ENCODE assay signal across 12 cellular contexts in the genomic region with DNA sequence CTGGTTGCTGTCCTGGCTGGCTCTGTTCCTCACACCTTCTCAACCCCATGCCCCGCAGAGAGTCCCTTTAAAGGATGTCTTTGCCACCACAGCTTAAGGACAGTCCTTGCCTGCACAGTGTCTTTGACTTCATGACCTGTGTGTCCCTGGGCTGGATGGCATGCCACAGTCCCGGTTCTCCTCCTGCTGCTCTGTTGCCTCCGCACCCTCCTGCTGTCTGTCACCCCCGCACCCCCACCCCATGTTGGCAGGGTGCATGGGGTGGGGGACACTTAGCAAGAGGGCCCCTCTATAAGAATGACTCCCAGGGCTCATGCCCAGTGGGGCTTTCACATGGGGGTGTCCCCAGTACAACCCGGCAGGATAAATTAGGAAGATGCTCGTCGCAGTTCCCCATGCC. TPM values are rescaled to one million over a fixed set of nuclear protein-coding genes. Genes with fewer than 3 reads are reported as not detected.
A peak's percentile ranks its signal among the peaks of the same experiment; 100 is the strongest.
DNase-seq lines count a peak whose midpoint lies in the region; FAIRE-seq and TF ChIP-seq lines count a peak whose summit lies in the region.
"Had no signal": no experiment of that assay in that cellular context is flagged by ENCODE, and none has a peak within 500 bp of the region (broad histone marks: within the 10 kb centered on the region; RNA-seq: fewer than 3 reads in every experiment).

No MANE protein-coding gene starts in this region.

- H3K27me3 ChIP-seq in astrocyte (ENCODE audit: insufficient read depth, low read length) (no peaks in the 10 kb centered on the region), neuronal stem cell (ENCODE audit: control insufficient read depth in 3 of 3, insufficient read depth in 3 of 3, low read depth in 1 of 3, low read length in 3 of 3) (peaks cover 0 to 6% (median 0%) of the 10 kb centered on the region in 3 experiments)

- no peak overlapping the region for H4K91ac ChIP-seq in neuronal stem cell (ENCODE audit: low read depth, low read length, poor library complexity)

- H3K4me3 ChIP-seq in astrocyte (ENCODE audit: insufficient read depth, low read depth, low read length) (no peak overlapping the region), neuronal stem cell (ENCODE audit: low read length in 2 of 2) (no peak overlapping the region)

- H3K4ac ChIP-seq in neuronal stem cell (ENCODE audit: low read length): no peak overlapping the region

- H3K4me1 ChIP-seq in astrocyte (ENCODE audit: insufficient read depth, low read length) (peaks cover 12% of the 10 kb centered on the region), neuronal stem cell (ENCODE audit: control insufficient read depth in 2 of 2, insufficient read depth in 1 of 2, low read depth in 1 of 2, low read length in 2 of 2) (peaks cover 0 to 4% of the 10 kb centered on the region in 2 donors)
- H3K4me1 ChIP-seq: Caco-2 had no signal

- H3K36me3 Mint-ChIP-seq in IgD-negative memory B cell (peaks cover 1% of the 10 kb centered on the region), astrocyte (ENCODE audit: low read depth, unreplicated experiment) (no peaks in the 10 kb centered on the region), type B pancreatic cell (no peaks in the 10 kb centered on the region)
- H3K36me3 Mint-ChIP-seq: CD14-positive monocyte; CD8-positive, alpha-beta T cell had no signal

- no peak overlapping the region for H4K8ac ChIP-seq in neuronal stem cell (ENCODE audit: low read depth, low read length)

- H3K36me3 ChIP-seq in astrocyte (ENCODE audit: insufficient read depth, low read length): no peaks in the 10 kb centered on the region
- no peaks in the 10 kb centered on the region for H3K36me3 ChIP-seq in neuronal stem cell (replicated peaks in 1 of 2; ENCODE audit: control insufficient read depth in 2 of 2, insufficient read depth in 2 of 2, low read length in 2 of 2)

- H3K4me3 Mint-ChIP-seq in IgD-negative memory B cell (no peak overlapping the region), astrocyte (ENCODE audit: unreplicated experiment) (no peak overlapping the region), type B pancreatic cell (no peak overlapping the region)
- H3K4me3 Mint-ChIP-seq: CD14-positive monocyte; CD8-positive, alpha-beta T cell had no signal

- no peak overlapping the region for H2BK12ac ChIP-seq in neuronal stem cell (ENCODE audit: low read length)

- no peak overlapping the region for H2BK5ac ChIP-seq in neuronal stem cell (ENCODE audit: low read length)

- no peak for DNase-seq in astrocyte (ENCODE audit: low read depth)
- DNase-seq in neuronal stem cell (ENCODE audit: low spot score): no peak
- peak; percentile 40 for DNase-seq in type B pancreatic cell (ENCODE audit: extremely low spot score, unreplicated experiment)
- no peak for DNase-seq in H54 (ENCODE audit: insufficient read length, low spot score)
- no peak for DNase-seq in NCI-H345 (lab: John Stamatoyannopoulos, UW)
- DNase-seq in DMS153 treated with DMSO at 0.1 percent for 48 hours (lab: John Stamatoyannopoulos, UW; ENCODE audit: unreplicated experiment): no peak
- DNase-seq: Caco-2; CD8-positive, alpha-beta T cell; GF-D8 had no signal

- H2AFZ ChIP-seq in astrocyte (ENCODE audit: low read depth, low read length): no peak overlapping the region
- no peak overlapping the region for H2AFZ ChIP-seq in neuronal stem cell (ENCODE audit: low read length)

- H3K4me1 Mint-ChIP-seq in IgD-negative memory B cell (peaks cover 0 to 3% (median 0%) of the 10 kb centered on the region in 3 donors), astrocyte (ENCODE audit: low read depth, unreplicated experiment) (peaks cover 7% of the 10 kb centered on the region), type B pancreatic cell (ENCODE audit: unreplicated experiment) (no peaks in the 10 kb centered on the region)

- peak overlapping the region; percentile 61 for H2AK5ac ChIP-seq in neuronal stem cell (ENCODE audit: low read depth, low read length)

- H3K9me3 ChIP-seq in astrocyte (ENCODE audit: insufficient read depth, low read depth, low read length): no peaks in the 10 kb centered on the region
- no peaks in the 10 kb centered on the region for H3K9me3 ChIP-seq in neuronal stem cell (replicated peaks in 1 of 2; ENCODE audit: control insufficient read depth in 2 of 2, insufficient read depth in 1 of 2, low read depth in 1 of 2, low read length in 2 of 2)
- H3K9me3 ChIP-seq: Caco-2 had no signal

- H3K18ac ChIP-seq in neuronal stem cell (ENCODE audit: low read length): no peak overlapping the region

- WGBS in neuronal stem cell (ENCODE audit: extremely low coverage in 2 of 2, insufficient read length in 2 of 2, insufficient replicate concordance in 1 of 2), 2 donors: no CpG with 5 or more reads among the region's 7 CpGs

- no peak overlapping the region for H2BK120ac ChIP-seq in neuronal stem cell (ENCODE audit: low read depth, low read length)

- H3K14ac ChIP-seq in neuronal stem cell (ENCODE audit: low read length): no peak overlapping the region

- H3K79me2 ChIP-seq in astrocyte (ENCODE audit: insufficient read depth, low read length): no peaks in the 10 kb centered on the region

- H3K9me3 Mint-ChIP-seq in IgD-negative memory B cell (peaks cover 0 to 5% (median 0%) of the 10 kb centered on the region in 3 donors), astrocyte (ENCODE audit: unreplicated experiment) (peaks cover 10% of the 10 kb centered on the region), type B pancreatic cell (no peaks in the 10 kb centered on the region)
- H3K9me3 Mint-ChIP-seq: CD8-positive, alpha-beta T cell had no signal

- H3K9ac ChIP-seq in astrocyte (ENCODE audit: low read length) (no peak overlapping the region), neuronal stem cell (ENCODE audit: low read depth, low read length, poor library complexity) (no peak overlapping the region)

- FAIRE-seq in astrocyte (lab: Jason Lieb, UNC): no peak
- no peak for FAIRE-seq in H54 (lab: Jason Lieb, UNC)
- FAIRE-seq: A204.1 had no signal

- no peak for TF ChIP-seq POLR2A in H54 (IDR thresholded peaks at IDR 0.05; ENCODE audit: low read depth, low read length)

- H3K4me2 ChIP-seq in astrocyte (ENCODE audit: low read length): no peak overlapping the region
- no peak overlapping the region for H3K4me2 ChIP-seq in neuronal stem cell (ENCODE audit: insufficient read depth, low read length, poor library complexity, severe bottlenecking)

- H3K27me3 Mint-ChIP-seq in IgD-negative memory B cell (peaks cover 7% of the 10 kb centered on the region), astrocyte (ENCODE audit: low read depth, unreplicated experiment) (peaks cover 27% of the 10 kb centered on the region), type B pancreatic cell (peaks cover 6% of the 10 kb centered on the region)

- H4K20me1 ChIP-seq in astrocyte (ENCODE audit: insufficient read depth, low read length): no peaks in the 10 kb centered on the region

- TF ChIP-seq CTCF in astrocyte (IDR thresholded peaks at IDR 0.05; ENCODE audit: insufficient read depth, low read depth, low read length) (no peak), type B pancreatic cell (conservative IDR thresholded peaks at IDR 0.05) (no peak)

- no peak overlapping the region for H3K23ac ChIP-seq in neuronal stem cell (ENCODE audit: low read depth, low read length, poor library complexity)

- no peaks in the 10 kb centered on the region for H3K79me1 ChIP-seq in neuronal stem cell (ENCODE audit: low read depth, low read length)

- no peak overlapping the region for H2BK15ac ChIP-seq in neuronal stem cell (ENCODE audit: low read length)

- no peak overlapping the region for H3K27ac ChIP-seq in astrocyte (ENCODE audit: low read depth, low read length)
- H3K27ac ChIP-seq in neuronal stem cell (replicated peaks; ENCODE audit: low read length): no peak overlapping the region

- H3K27ac Mint-ChIP-seq in IgD-negative memory B cell: peak overlapping the region in 2 of 3 donors; percentile 16 to 23
- peak overlapping the region; percentile 26 for H3K27ac Mint-ChIP-seq in astrocyte (ENCODE audit: unreplicated experiment)
- no peak overlapping the region for H3K27ac Mint-ChIP-seq in type B pancreatic cell
- H3K27ac Mint-ChIP-seq: CD8-positive, alpha-beta T cell had no signal

RNA-seq across cellular contexts. Expression of gene PADI1, which starts 41.6 kb away (rescaled TPM):
- polyA plus RNA-seq in IgD-negative memory B cell: not detected
- total RNA-seq in astrocyte: not detected in 2 replicates
- polyA plus RNA-seq in neuronal stem cell (2013, experiment 1 of 2): 0.18 TPM
- 0.11 TPM for polyA plus RNA-seq in neuronal stem cell (2013, experiment 2 of 2)
- total RNA-seq in type B pancreatic cell (ENCODE audit: low replicate concordance): 21.2 and 35.5 TPM in 2 replicates
- total RNA-seq: Caco-2; CD8-positive, alpha-beta T cell had no signal
- polyA plus RNA-seq: CD14-positive monocyte had no signal

RNA-seq across cellular contexts. Expression of gene PADI2, which starts 44.1 kb away (rescaled TPM):
- 0.10 TPM for polyA plus RNA-seq in IgD-negative memory B cell
- total RNA-seq in astrocyte: 0.43 and 0.48 TPM in 2 replicates
- polyA plus RNA-seq in neuronal stem cell (2013, experiment 1 of 2): 0.43 TPM
- polyA plus RNA-seq in neuronal stem cell (2013, experiment 2 of 2): 0.64 TPM
- total RNA-seq in type B pancreatic cell (ENCODE audit: low replicate concordance): 3.5 and 5.6 TPM in 2 replicates
- total RNA-seq: CD8-positive, alpha-beta T cell had no signal

Comparison
In these comparisons a context has a peak if more than half of its experiments do, and no peak if none do; other contexts are left out.
1. RNA of gene PADI1, which starts 41.6 kb away (total RNA-seq): 21.2 to 35.5 TPM in type B pancreatic cell; not detected in astrocyte; every median in the first group is over 10 times any median in the second.